In genomic region chr16:11094838-11095565, GRCh38 we compare ENCODE assay signal across 9 cellular contexts.
DNase-seq lines count a peak whose midpoint lies in the region; ATAC-seq and TF ChIP-seq lines count a peak whose summit lies in the region.
"Had no signal": no experiment of that assay in that cellular context is flagged by ENCODE, and none has a peak within 500 bp of the region (broad histone marks: within the 10 kb centered on the region; RNA-seq: fewer than 3 reads in every experiment).

No MANE protein-coding gene starts in this region.

- no peaks in the 10 kb centered on the region for H3K27me3 ChIP-seq in BLaER1 treated with 17β-estradiol and CSF1 and Interleukin-3, amounts not matched to agents 10 nM and 100 nM
- no peaks in the 10 kb centered on the region for H3K27me3 ChIP-seq in HCT116 (ENCODE audit: insufficient read depth, low read length)

- CTCF ChIA-PET in HCT116 (lab: Charles Lee) = interaction anchor here (0.9 kb wide), 1 partner anchor 131 kb away, joined by 3 read pairs; no protein-coding TSS in a partner anchor

- TF ChIP-seq CTCF in HCT116 (IDR thresholded peaks at IDR 0.05 in 2 of 3, conservative IDR thresholded peaks at IDR 0.05 in 1 of 3; ENCODE audit: borderline replicate concordance in 1 of 3, insufficient read depth in 1 of 3, low read depth in 2 of 3, low read length in 2 of 3) (no peak), natural killer cell (IDR thresholded peaks at IDR 0.05) (no peak)

- H3K4me2 ChIP-seq in BLaER1 treated with 17β-estradiol and CSF1 and Interleukin-3, amounts not matched to agents 10 nM and 100 nM = peak overlapping the region; percentile 40 to 83 (median 76)
- H3K4me2 ChIP-seq in HCT116 (ENCODE audit: low read length) = peak overlapping the region; percentile 70

- H3K27ac ChIP-seq in BLaER1 treated with 17β-estradiol and CSF1 and Interleukin-3, amounts not matched to agents 10 nM and 100 nM = peak overlapping the region in 9 of 11 experiments; percentile 18 to 66 (median 50); a peak in 15 of 22 replicates
- H3K27ac ChIP-seq in HCT116 (ENCODE audit: low read depth, low read length) = peak overlapping the region; percentile 86
- no peak overlapping the region for H3K27ac ChIP-seq in substantia nigra (ENCODE audit: low read depth, low read length, poor library complexity, severe bottlenecking)

- no peak for TF ChIP-seq POLR2A in HCT116 (IDR thresholded peaks at IDR 0.05; ENCODE audit: borderline replicate concordance, extremely low read depth, insufficient read depth, insufficient read length)

- intact Hi-C loops in HCT116 (cut with micrococcal nuclease) (loop anchor here (5.0 kb wide), 1 partner anchor 103 kb away; no protein-coding TSS in a partner anchor), natural killer cell (cut with micrococcal nuclease) (no loop called here)

- H4K20me1 ChIP-seq in BLaER1 treated with 17β-estradiol and CSF1 and Interleukin-3, amounts not matched to agents 10 nM and 100 nM = peaks cover 0 to 13% (median 0%) of the 10 kb centered on the region in 11 experiments; a peak in 4 of 22 replicates
- no peaks in the 10 kb centered on the region for H4K20me1 ChIP-seq in HCT116 (ENCODE audit: insufficient read depth)

- H3K27ac Mint-ChIP-seq in activated T-helper 17 cell treated with anti-CD3 and anti-CD28 coated beads, Interleukin-2, amount 50 U/mL, for 72 hours = peak overlapping the region; percentile 97
- H3K27ac Mint-ChIP-seq in natural killer cell = peak overlapping the region; percentile 28 to 41

- no TSS peak for BruUV-seq in HCT116 (replicated peaks; lab: Mats Ljungman, UMichigan)

- no peaks in the 10 kb centered on the region for H3K9me2 ChIP-seq in HCT116 (ENCODE audit: insufficient read depth)

- no peak for DNase-seq in HCT116 (ENCODE audit: low read depth, low spot score)
- DNase-seq in natural killer cell = no peak
- no peak for DNase-seq in NCI-H774 (lab: John Stamatoyannopoulos, UW)
- no peak for DNase-seq in SHP77 treated with DMSO at 0.1 percent for 48 hours (lab: John Stamatoyannopoulos, UW)
- no peak for DNase-seq in substantia nigra (lab: John Stamatoyannopoulos, UW)
- no peak for DNase-seq in NCI-H2029 treated with DMSO at 0.1 percent for 48 hours (lab: John Stamatoyannopoulos, UW)
- DNase-seq: SIG-M5 had no signal

- RAD21 ChIA-PET in HCT116 (lab: Charles Lee; ENCODE audit: low non-redundant PET in 1 of 2, low total read pairs in 2 of 2, uncharacterized antibody in 2 of 2, unreplicated experiment in 2 of 2) = no interaction called here

- no peak overlapping the region for H3K4me3 ChIP-seq in BLaER1 treated with 17β-estradiol and CSF1 and Interleukin-3, amounts not matched to agents 10 nM and 100 nM
- H3K4me3 ChIP-seq in HCT116 (replicated peaks in 1 of 2; ENCODE audit: low read depth in 1 of 2, low read length in 2 of 2) = no peak overlapping the region

- H3K79me2 ChIP-seq in HCT116 (ENCODE audit: insufficient read depth, low read length) = no peaks in the 10 kb centered on the region

- no peaks in the 10 kb centered on the region for H3K9me3 ChIP-seq in BLaER1 treated with 17β-estradiol and CSF1 and Interleukin-3, amounts not matched to agents 10 nM and 100 nM (replicated peaks in 1 of 11)
- H3K9me3 ChIP-seq in HCT116 (ENCODE audit: control insufficient read depth in 1 of 2, insufficient read depth in 1 of 2, low read depth in 1 of 2, low read length in 2 of 2) = no peaks in the 10 kb centered on the region

- H3K4me3 Mint-ChIP-seq in activated T-helper 17 cell treated with anti-CD3 and anti-CD28 coated beads, Interleukin-2, amount 50 U/mL, for 72 hours = peak overlapping the region; percentile 75
- no peak overlapping the region for H3K4me3 Mint-ChIP-seq in natural killer cell

- ATAC-seq in HCT116 (no peak), natural killer cell (no peak)
- peak; percentile 71 for ATAC-seq in activated T-helper 17 cell treated with anti-CD3 and anti-CD28 coated beads, Interleukin-2, amount 50 U/mL, for 72 hours (replicated peaks)

- POLR2A ChIA-PET in HCT116 (lab: Charles Lee) = no interaction called here

- no peak for TF ChIP-seq RAD21 in HCT116 (IDR thresholded peaks at IDR 0.05; ENCODE audit: low read depth)

- H3K9ac ChIP-seq in BLaER1 treated with 17β-estradiol and CSF1 and Interleukin-3, amounts not matched to agents 10 nM and 100 nM = peak overlapping the region in 8 of 11 experiments; percentile 21 to 67 (median 44); a peak in 11 of 22 replicates
- H3K9ac ChIP-seq in HCT116 (ENCODE audit: low read length) = peak overlapping the region; percentile 33

- H3K36me3 Mint-ChIP-seq in activated T-helper 17 cell treated with anti-CD3 and anti-CD28 coated beads, Interleukin-2, amount 50 U/mL, for 72 hours (ENCODE audit: low read depth) = peaks cover 13% of the 10 kb centered on the region
- H3K36me3 Mint-ChIP-seq in natural killer cell = no peaks in the 10 kb centered on the region

- H3K9me3 Mint-ChIP-seq in activated T-helper 17 cell treated with anti-CD3 and anti-CD28 coated beads, Interleukin-2, amount 50 U/mL, for 72 hours = no peaks in the 10 kb centered on the region
- no peaks in the 10 kb centered on the region for H3K9me3 Mint-ChIP-seq in natural killer cell

- no peak overlapping the region for H2AFZ ChIP-seq in HCT116 (ENCODE audit: low read depth, low read length, poor library complexity, severe bottlenecking)

- H3K27me3 Mint-ChIP-seq in activated T-helper 17 cell treated with anti-CD3 and anti-CD28 coated beads, Interleukin-2, amount 50 U/mL, for 72 hours = no peaks in the 10 kb centered on the region
- H3K27me3 Mint-ChIP-seq in natural killer cell (ENCODE audit: low read depth in 2 of 2) = no peaks in the 10 kb centered on the region

- peaks cover 51 to 64% (median 59%) of the 10 kb centered on the region in 10 experiments for H3K4me1 ChIP-seq in BLaER1 treated with 17β-estradiol and CSF1 and Interleukin-3, amounts not matched to agents 10 nM and 100 nM
- peaks cover 58 to 62% of the 10 kb centered on the region in 2 experiments for H3K4me1 ChIP-seq in HCT116 (ENCODE audit: control insufficient read depth in 1 of 2, insufficient read depth in 2 of 2, low read length in 2 of 2)

- peaks cover 26% of the 10 kb centered on the region for H3K4me1 Mint-ChIP-seq in activated T-helper 17 cell treated with anti-CD3 and anti-CD28 coated beads, Interleukin-2, amount 50 U/mL, for 72 hours
- peaks cover 23 to 24% of the 10 kb centered on the region in 2 donors for H3K4me1 Mint-ChIP-seq in natural killer cell

- peaks cover 5 to 46% (median 28%) of the 10 kb centered on the region in 11 experiments; a peak in 18 of 22 replicates for H3K36me3 ChIP-seq in BLaER1 treated with 17β-estradiol and CSF1 and Interleukin-3, amounts not matched to agents 10 nM and 100 nM
- no peaks in the 10 kb centered on the region for H3K36me3 ChIP-seq in HCT116 (ENCODE audit: control insufficient read depth in 1 of 2, insufficient read depth in 2 of 2, low read length in 2 of 2)

TF ChIP-seq in HCT116, 20 proteins besides CTCF, POLR2A, EP300 and RAD21:
- TF ChIP-seq SP1 (IDR thresholded peaks at IDR 0.05; ENCODE audit: low read depth) (peak; percentile 15; the same call in 1 of the 2 replicates), TCF7L2 (IDR thresholded peaks at IDR 0.05; ENCODE audit: borderline replicate concordance, extremely low read depth, insufficient read depth, insufficient read length) (no peak)
